In genomic region chr1:242826706-242827336, GRCh38 we compare ENCODE assay signal across 22 cellular contexts.
A peak's percentile ranks its signal among the peaks of the same experiment; 100 is the strongest.
DNase-seq lines count a peak whose midpoint lies in the region; ATAC-seq, FAIRE-seq and TF ChIP-seq lines count a peak whose summit lies in the region.
"Had no signal": no experiment of that assay in that cellular context is flagged by ENCODE, and none has a peak within 500 bp of the region (broad histone marks: within the 10 kb centered on the region; RNA-seq: fewer than 3 reads in every experiment).

No MANE protein-coding gene starts in this region.

- H3K4me2 ChIP-seq in smooth muscle cell = peak overlapping the region; percentile 69

- H3K4me1 Mint-ChIP-seq in stimulated activated memory B cell treated with anti-CD40 and anti-IgM and Interleukin-4, amounts not matched to agents 10 μg/mL and 1 μg/mL and 100 μg/mL, for 72 hours = no peaks in the 10 kb centered on the region

- no peak for TF ChIP-seq CTCF in brain microvascular endothelial cell (IDR thresholded peaks at IDR 0.05; ENCODE audit: low read depth, low read length, missing control alignments)
- TF ChIP-seq CTCF in smooth muscle cell (IDR thresholded peaks at IDR 0.05; ENCODE audit: borderline replicate concordance, insufficient read depth, poor library complexity, severe bottlenecking) = no peak
- no peak for TF ChIP-seq CTCF in kidney (IDR thresholded peaks at IDR 0.05; ENCODE audit: borderline replicate concordance, extremely low read depth, insufficient read depth)

- H2AFZ ChIP-seq in smooth muscle cell (ENCODE audit: low read depth) = no peak overlapping the region

- H3K9me3 ChIP-seq in smooth muscle cell (replicated peaks; ENCODE audit: low read depth) = no peaks in the 10 kb centered on the region
- no peaks in the 10 kb centered on the region for H3K9me3 ChIP-seq in kidney (ENCODE audit: control insufficient read depth in 1 of 2, low read length in 2 of 2)

- H3F3A ChIP-seq in smooth muscle cell (ENCODE audit: low read depth) = peaks cover 4% of the 10 kb centered on the region

- ATAC-seq in GM21825 (IDR thresholded peaks at IDR 0.05; ENCODE audit: unreplicated experiment) = no peak
- no peak for ATAC-seq in stimulated activated memory B cell treated with anti-CD40 and anti-IgM and Interleukin-4, amounts not matched to agents 10 μg/mL and 1 μg/mL and 100 μg/mL, for 72 hours
- ATAC-seq: CD8-positive, alpha-beta T cell had no signal

- H3K79me2 ChIP-seq in smooth muscle cell (ENCODE audit: low read depth) = no peaks in the 10 kb centered on the region

- in situ Hi-C loops in brain microvascular endothelial cell (cut with HindIII; ENCODE audit: low pct_ligation_motif_present, low sequenced_read_pairs) = no loop called here

- H3K27me3 ChIP-seq in brain microvascular endothelial cell (replicated peaks) (no peaks in the 10 kb centered on the region), smooth muscle cell (ENCODE audit: low read depth) (no peaks in the 10 kb centered on the region)

- DNase-seq in NCI-H146 (lab: John Stamatoyannopoulos, UW) (peak; percentile 1), NCI-H146 treated with DMSO at 0.1 percent for 48 hours (lab: John Stamatoyannopoulos, UW; ENCODE audit: unreplicated experiment) (no peak), NCI-H226 (peak; percentile 79), brain microvascular endothelial cell (peak; percentile 24), smooth muscle cell (lab: John Stamatoyannopoulos, UW; ENCODE audit: unreplicated experiment) (no peak), kidney (no peak)
- DNase-seq: AML-193; C1 segment of cervical spinal cord; CD8-positive, alpha-beta T cell; GF-D8; Kasumi-1; NCI-H1092; NCI-H1436 treated with DMSO at 0.1 percent for 48 hours; NCI-H2029 treated with DMSO at 0.1 percent for 48 hours; NCI-H345; Right ventricle myocardium superior had no signal

- peak overlapping the region; percentile 69 for H3K27ac ChIP-seq in brain microvascular endothelial cell
- H3K27ac ChIP-seq in smooth muscle cell (ENCODE audit: low read depth) = peak overlapping the region; percentile 83
- no peak overlapping the region for H3K27ac ChIP-seq in kidney (ENCODE audit: low read depth in 2 of 2, low read length in 2 of 2)
- H3K27ac ChIP-seq: 22Rv1, SK-N-MC had no signal

- peaks cover 18% of the 10 kb centered on the region for H3K27me3 Mint-ChIP-seq in stimulated activated memory B cell treated with anti-CD40 and anti-IgM and Interleukin-4, amounts not matched to agents 10 μg/mL and 1 μg/mL and 100 μg/mL, for 72 hours

- H3K4me3 ChIP-seq in brain microvascular endothelial cell (ENCODE audit: low read depth, low read length) = no peak overlapping the region
- H3K4me3 ChIP-seq in smooth muscle cell = no peak overlapping the region
- no peak overlapping the region for H3K4me3 ChIP-seq in kidney (ENCODE audit: low read length in 2 of 2)
- H3K4me3 ChIP-seq: SK-N-MC had no signal

- no peak overlapping the region for H3K27ac Mint-ChIP-seq in stimulated activated memory B cell treated with anti-CD40 and anti-IgM and Interleukin-4, amounts not matched to agents 10 μg/mL and 1 μg/mL and 100 μg/mL, for 72 hours
- H3K27ac Mint-ChIP-seq: CD8-positive, alpha-beta T cell had no signal

- H3K36me3 ChIP-seq in brain microvascular endothelial cell (replicated peaks) = no peaks in the 10 kb centered on the region
- H3K36me3 ChIP-seq in smooth muscle cell (ENCODE audit: low read depth) = no peaks in the 10 kb centered on the region
- no peaks in the 10 kb centered on the region for H3K36me3 ChIP-seq in kidney (ENCODE audit: control insufficient read depth in 1 of 2, insufficient read depth in 2 of 2, low read length in 2 of 2)

- WGBS in smooth muscle cell (ENCODE audit: low lambda C conversion rate) = 40% methylated on average over 5 of the region's 5 CpGs

- no peak overlapping the region for H3K4me3 Mint-ChIP-seq in stimulated activated memory B cell treated with anti-CD40 and anti-IgM and Interleukin-4, amounts not matched to agents 10 μg/mL and 1 μg/mL and 100 μg/mL, for 72 hours
- H3K4me3 Mint-ChIP-seq: CD8-positive, alpha-beta T cell had no signal

- H3K9ac ChIP-seq in smooth muscle cell (ENCODE audit: low read depth) (peak overlapping the region; percentile 28), kidney (ENCODE audit: low read length in 2 of 2) (no peak overlapping the region)

- H3K9me3 Mint-ChIP-seq in stimulated activated memory B cell treated with anti-CD40 and anti-IgM and Interleukin-4, amounts not matched to agents 10 μg/mL and 1 μg/mL and 100 μg/mL, for 72 hours = peaks cover 4% of the 10 kb centered on the region

- intact Hi-C loops in kidney (cut with DNase I) = no loop called here

- H3K4me1 ChIP-seq in smooth muscle cell (ENCODE audit: low read depth) (peaks cover 4% of the 10 kb centered on the region), kidney (ENCODE audit: control insufficient read depth in 1 of 2, insufficient read depth in 1 of 2, low read depth in 1 of 2, low read length in 2 of 2) (no peaks in the 10 kb centered on the region)

- no peaks in the 10 kb centered on the region for H4K20me1 ChIP-seq in smooth muscle cell (ENCODE audit: low read depth)

- FAIRE-seq in kidney (lab: Jason Lieb, UNC) = no peak
- FAIRE-seq: GM19239, H54 had no signal

- H3K36me3 Mint-ChIP-seq in stimulated activated memory B cell treated with anti-CD40 and anti-IgM and Interleukin-4, amounts not matched to agents 10 μg/mL and 1 μg/mL and 100 μg/mL, for 72 hours = no peaks in the 10 kb centered on the region
- H3K36me3 Mint-ChIP-seq: CD8-positive, alpha-beta T cell had no signal

Comparison
In these comparisons a context has a peak if more than half of its experiments do, and no peak if none do; other contexts are left out.
1. DNase-seq: peak in NCI-H146 (single experiment), NCI-H226 (single experiment) and brain microvascular endothelial cell (single experiment); none in NCI-H146 treated with DMSO at 0.1 percent for 48 hours (single experiment), smooth muscle cell (single experiment) and kidney (single experiment).
2. H3K27ac ChIP-seq: peak in brain microvascular endothelial cell (single experiment) and smooth muscle cell (single experiment); none in kidney (0 of 2).